Comparison of ENCODE assay signal across 8 cellular contexts in genomic region chr15:63466378-63467192, GRCh38. TPM values are rescaled to one million over a fixed set of nuclear protein-coding genes. Genes with fewer than 3 reads are reported as not detected.
DNase-seq lines count a peak whose midpoint lies in the region; ATAC-seq and TF ChIP-seq lines count a peak whose summit lies in the region.

No MANE protein-coding gene starts in this region.

- WGBS in prostate gland, result 20% methylated on average over 8 of the region's 8 CpGs

- H3K9me3 ChIP-seq in PC-9 (ENCODE audit: insufficient read depth, low read depth) (no peaks in the 10 kb centered on the region), prostate gland (no peaks in the 10 kb centered on the region)

- no peak overlapping the region for H2AFZ ChIP-seq in PC-9

- H3K27ac ChIP-seq in PC-9 (no peak overlapping the region), prostate gland (peak overlapping the region; percentile 47 to 73)

- H4K20me1 ChIP-seq in PC-9 (ENCODE audit: insufficient read depth), result no peaks in the 10 kb centered on the region

- H3K4me3 ChIP-seq in Jurkat, Clone E6-1 (ENCODE audit: low read length), result no peak overlapping the region
- H3K4me3 ChIP-seq in PC-9 (no peak overlapping the region), prostate gland (no peak overlapping the region)

- H3F3A ChIP-seq in PC-9 (ENCODE audit: insufficient read depth, low read depth), result no peaks in the 10 kb centered on the region

- DNase-seq in AG08396 (ENCODE audit: low spot score), result peak; percentile 57
- peak; percentile 73 for DNase-seq in Jurkat, Clone E6-1 (ENCODE audit: low read depth, low spot score)
- DNase-seq in PC-9, result peak; percentile 38 to 39
- DNase-seq in activated naive CD4-positive, alpha-beta T cell treated with anti-CD3 and anti-CD28 coated beads, Interleukin-2, amount 50 U/mL, for 16 hours, result peak; percentile 26
- DNase-seq in glomerular endothelial cell (ENCODE audit: extremely low read depth, low read depth, low spot score), result peak; percentile 55
- peak; percentile 68 for DNase-seq in prostate gland (ENCODE audit: low spot score)

- no peaks in the 10 kb centered on the region for H3K9me2 ChIP-seq in PC-9 (ENCODE audit: insufficient read depth)

- ATAC-seq in GM18502 (IDR thresholded peaks at IDR 0.05; ENCODE audit: poor library complexity, unreplicated experiment), result peak; percentile 60
- no peak for ATAC-seq in GM21825 (IDR thresholded peaks at IDR 0.05; ENCODE audit: unreplicated experiment)

- no peak for TF ChIP-seq POLR2A in prostate gland (IDR thresholded peaks at IDR 0.05)

- CTCF ChIA-PET in PC-9 (lab: Charles Lee), result interaction anchor here (0.6 to 1.3 kb wide), 6 partner anchors 29 to 133 kb away, joined by 3 to 12 read pairs (median 5); no protein-coding TSS in a partner anchor

- H3K4me1 ChIP-seq in PC-9 (replicated peaks; ENCODE audit: insufficient read depth), result peaks cover 12% of the 10 kb centered on the region
- H3K4me1 ChIP-seq in prostate gland (replicated peaks), result peaks cover 9% of the 10 kb centered on the region

- intact Hi-C loops in PC-9 (cut with micrococcal nuclease; ENCODE audit: unreplicated experiment) (loop anchor here (2.0 to 10.0 kb wide), 4 partner anchors 36 to 598 kb away; partner anchors contain the start of gene USP3), prostate gland (cut with DNase I) (loop anchor here (2.0 to 5.0 kb wide), 2 partner anchors 36 to 132 kb away; partner anchors contain the start of gene USP3)

- no TSS peak for BruUV-seq in PC-9 (replicated peaks; lab: Mats Ljungman, UMichigan)

- H3K27me3 ChIP-seq in PC-9 (ENCODE audit: insufficient read depth, low read depth) (no peaks in the 10 kb centered on the region), prostate gland (replicated peaks; ENCODE audit: insufficient read depth) (no peaks in the 10 kb centered on the region)

- TF ChIP-seq CTCF in PC-9 (conservative IDR thresholded peaks at IDR 0.05) (peak; percentile 65), prostate gland (IDR thresholded peaks at IDR 0.05) (peak; percentile 15 to 73 (median 50))

- no peak overlapping the region for H3K4me2 ChIP-seq in PC-9

- POLR2A ChIA-PET in PC-9 (lab: Charles Lee; ENCODE audit: unreplicated experiment), result interaction anchor here (0.6 kb wide), 2 partner anchors 36 to 696 kb away, joined by 3 to 5 read pairs; no protein-coding TSS in a partner anchor

- H3K36me3 ChIP-seq in PC-9 (ENCODE audit: low read depth), result no peaks in the 10 kb centered on the region
- H3K36me3 ChIP-seq in prostate gland, result no peaks in the 10 kb centered on the region

- H3K79me2 ChIP-seq in PC-9 (ENCODE audit: low read depth), result no peaks in the 10 kb centered on the region

RNA-seq across cellular contexts. Expression of gene USP3, which starts 37.8 kb away (rescaled TPM):
- 30.9 TPM for polyA plus RNA-seq in Jurkat, Clone E6-1 (2012; ENCODE audit: insufficient read depth, insufficient read length)
- total RNA-seq in PC-9 (2021), result 57.5 and 59.7 TPM in 2 replicates
- total RNA-seq in glomerular endothelial cell, result 30.6 and 40.0 TPM in 2 replicates
- total RNA-seq in prostate gland, result 10 to 100 TPM; 44.2 to 45.8 TPM
